1 cellular context compared by ENCODE assay signal in the genomic region with DNA sequence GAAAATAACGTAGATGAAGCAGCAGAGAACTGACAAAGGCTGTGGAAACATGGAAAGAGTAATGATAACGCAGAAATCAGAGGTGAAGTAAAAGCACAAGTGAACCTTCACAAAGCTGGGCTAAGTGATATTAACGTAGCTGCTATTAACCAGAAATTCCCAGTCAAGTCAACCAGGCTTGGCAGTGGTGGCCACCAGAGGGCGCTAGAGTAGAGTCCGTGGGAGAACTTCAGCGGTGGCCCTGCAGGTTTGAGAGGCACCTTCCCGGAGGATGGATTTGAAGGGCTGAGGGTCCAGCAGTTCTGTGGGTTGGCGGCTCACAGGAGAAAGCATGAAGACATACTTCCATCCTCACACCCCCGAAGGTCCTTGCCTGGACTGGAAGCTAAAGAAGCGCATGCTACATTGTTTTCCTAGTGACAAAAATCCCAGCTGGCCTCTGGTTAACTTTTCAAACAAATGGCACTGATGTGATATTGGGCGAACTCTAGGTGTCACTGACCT.
TF ChIP-seq lines count a peak whose summit lies in the region.

No MANE protein-coding gene starts in this region.

TF ChIP-seq in K562, 482 proteins besides CTCF, POLR2A, EP300 and RAD21 (continued from another document):
- TF ChIP-seq, protein P1, sequence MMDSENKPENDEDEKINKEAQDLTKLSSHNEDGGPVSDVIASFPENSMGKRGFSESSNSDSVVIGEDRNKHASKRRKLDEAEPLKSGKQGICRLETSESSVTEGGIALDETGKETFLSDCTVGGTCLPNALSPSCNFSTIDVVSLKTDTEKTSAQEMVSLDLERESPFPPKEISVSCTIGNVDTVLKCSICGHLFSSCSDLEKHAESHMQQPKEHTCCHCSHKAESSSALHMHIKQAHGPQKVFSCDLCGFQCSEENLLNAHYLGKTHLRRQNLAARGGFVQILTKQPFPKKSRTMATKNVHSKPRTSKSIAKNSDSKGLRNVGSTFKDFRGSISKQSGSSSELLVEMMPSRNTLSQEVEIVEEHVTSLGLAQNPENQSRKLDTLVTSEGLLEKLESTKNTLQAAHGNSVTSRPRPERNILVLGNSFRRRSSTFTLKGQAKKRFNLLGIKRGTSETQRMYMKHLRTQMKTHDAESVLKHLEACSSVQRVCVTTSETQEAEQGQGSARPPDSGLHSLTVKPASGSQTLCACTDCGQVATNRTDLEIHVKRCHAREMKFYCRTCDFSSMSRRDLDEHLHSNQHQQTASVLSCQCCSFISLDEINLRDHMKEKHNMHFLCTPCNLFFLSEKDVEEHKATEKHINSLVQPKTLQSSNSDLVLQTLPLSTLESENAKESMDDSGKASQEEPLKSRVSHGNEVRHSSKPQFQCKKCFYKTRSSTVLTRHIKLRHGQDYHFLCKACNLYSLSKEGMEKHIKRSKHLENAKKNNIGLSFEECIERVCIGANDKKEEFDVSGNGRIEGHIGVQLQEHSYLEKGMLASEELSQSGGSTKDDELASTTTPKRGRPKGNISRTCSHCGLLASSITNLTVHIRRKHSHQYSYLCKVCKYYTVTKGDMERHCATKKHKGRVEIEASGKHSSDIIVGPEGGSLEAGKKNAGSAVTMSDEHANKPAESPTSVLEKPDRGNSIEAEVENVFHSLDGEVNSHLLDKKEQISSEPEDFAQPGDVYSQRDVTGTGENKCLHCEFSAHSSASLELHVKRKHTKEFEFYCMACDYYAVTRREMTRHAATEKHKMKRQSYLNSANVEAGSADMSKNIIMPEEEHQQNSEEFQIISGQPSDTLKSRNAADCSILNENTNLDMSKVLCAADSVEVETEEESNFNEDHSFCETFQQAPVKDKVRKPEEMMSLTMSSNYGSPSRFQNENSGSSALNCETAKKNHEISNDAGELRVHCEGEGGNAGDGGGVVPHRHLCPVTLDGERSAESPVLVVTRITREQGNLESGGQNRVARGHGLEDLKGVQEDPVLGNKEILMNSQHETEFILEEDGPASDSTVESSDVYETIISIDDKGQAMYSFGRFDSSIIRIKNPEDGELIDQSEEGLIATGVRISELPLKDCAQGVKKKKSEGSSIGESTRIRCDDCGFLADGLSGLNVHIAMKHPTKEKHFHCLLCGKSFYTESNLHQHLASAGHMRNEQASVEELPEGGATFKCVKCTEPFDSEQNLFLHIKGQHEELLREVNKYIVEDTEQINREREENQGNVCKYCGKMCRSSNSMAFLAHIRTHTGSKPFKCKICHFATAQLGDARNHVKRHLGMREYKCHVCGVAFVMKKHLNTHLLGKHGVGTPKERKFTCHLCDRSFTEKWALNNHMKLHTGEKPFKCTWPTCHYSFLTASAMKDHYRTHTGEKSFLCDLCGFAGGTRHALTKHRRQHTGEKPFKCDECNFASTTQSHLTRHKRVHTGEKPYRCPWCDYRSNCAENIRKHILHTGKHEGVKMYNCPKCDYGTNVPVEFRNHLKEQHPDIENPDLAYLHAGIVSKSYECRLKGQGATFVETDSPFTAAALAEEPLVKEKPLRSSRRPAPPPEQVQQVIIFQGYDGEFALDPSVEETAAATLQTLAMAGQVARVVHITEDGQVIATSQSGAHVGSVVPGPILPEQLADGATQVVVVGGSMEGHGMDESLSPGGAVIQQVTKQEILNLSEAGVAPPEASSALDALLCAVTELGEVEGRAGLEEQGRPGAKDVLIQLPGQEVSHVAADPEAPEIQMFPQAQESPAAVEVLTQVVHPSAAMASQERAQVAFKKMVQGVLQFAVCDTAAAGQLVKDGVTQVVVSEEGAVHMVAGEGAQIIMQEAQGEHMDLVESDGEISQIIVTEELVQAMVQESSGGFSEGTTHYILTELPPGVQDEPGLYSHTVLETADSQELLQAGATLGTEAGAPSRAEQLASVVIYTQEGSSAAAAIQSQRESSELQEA (IDR thresholded peaks at IDR 0.05; ENCODE audit: low read depth), result no peak
- TF ChIP-seq ZNF175 (CRISPR knock-in tag; IDR thresholded peaks at IDR 0.05; ENCODE audit: low read depth) (no peak), SMARCA4 (IDR thresholded peaks at IDR 0.05) (0 out of 2 replicates have a peak, but pooled peaks have one; percentile 23), GTF2E2 (tag; IDR thresholded peaks at IDR 0.05) (no peak), ESRRA (IDR thresholded peaks at IDR 0.05; ENCODE audit: borderline replicate concordance, low read depth) (0 out of 2 replicates have a peak, but pooled peaks have one; percentile 23), TEAD4 (IDR thresholded peaks at IDR 0.05; ENCODE audit: low read length) (peak; percentile 45; the same call in 1 of the 2 replicates), TEAD4 (CRISPR knock-in tag; IDR thresholded peaks at IDR 0.05; ENCODE audit: borderline replicate concordance) (no peak), RFX5 (IDR thresholded peaks at IDR 0.05; ENCODE audit: low read depth, low read length) (no peak)
- TF ChIP-seq, protein P2, sequence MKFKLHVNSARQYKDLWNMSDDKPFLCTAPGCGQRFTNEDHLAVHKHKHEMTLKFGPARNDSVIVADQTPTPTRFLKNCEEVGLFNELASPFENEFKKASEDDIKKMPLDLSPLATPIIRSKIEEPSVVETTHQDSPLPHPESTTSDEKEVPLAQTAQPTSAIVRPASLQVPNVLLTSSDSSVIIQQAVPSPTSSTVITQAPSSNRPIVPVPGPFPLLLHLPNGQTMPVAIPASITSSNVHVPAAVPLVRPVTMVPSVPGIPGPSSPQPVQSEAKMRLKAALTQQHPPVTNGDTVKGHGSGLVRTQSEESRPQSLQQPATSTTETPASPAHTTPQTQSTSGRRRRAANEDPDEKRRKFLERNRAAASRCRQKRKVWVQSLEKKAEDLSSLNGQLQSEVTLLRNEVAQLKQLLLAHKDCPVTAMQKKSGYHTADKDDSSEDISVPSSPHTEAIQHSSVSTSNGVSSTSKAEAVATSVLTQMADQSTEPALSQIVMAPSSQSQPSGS (CRISPR knock-in tag; IDR thresholded peaks at IDR 0.05), result no peak
